23 cellular contexts compared by ENCODE assay signal in genomic region chrX:68417651-68418050, GRCh38. TPM values are rescaled to one million over a fixed set of nuclear protein-coding genes. Genes with fewer than 3 reads are reported as not detected.
DNase-seq lines count a peak whose midpoint lies in the region; ATAC-seq and TF ChIP-seq lines count a peak whose summit lies in the region.
"Had no signal": no experiment of that assay in that cellular context is flagged by ENCODE, and none has a peak within 500 bp of the region (broad histone marks: within the 10 kb centered on the region; RNA-seq: fewer than 3 reads in every experiment).

No MANE protein-coding gene starts in this region.

- no peak overlapping the region for H3K4me3 Mint-ChIP-seq in progenitor cell of endocrine pancreas (ENCODE audit: low read depth)
- no peak overlapping the region for H3K4me3 Mint-ChIP-seq in type B pancreatic cell
- H3K4me3 Mint-ChIP-seq: HFFc6 had no signal

- H3K4me1 Mint-ChIP-seq in progenitor cell of endocrine pancreas (ENCODE audit: low read depth) (no peaks in the 10 kb centered on the region), type B pancreatic cell (ENCODE audit: unreplicated experiment) (no peaks in the 10 kb centered on the region)

- H3K27me3 Mint-ChIP-seq in progenitor cell of endocrine pancreas (no peaks in the 10 kb centered on the region), type B pancreatic cell (no peaks in the 10 kb centered on the region)

- DNase-seq in progenitor cell of endocrine pancreas (ENCODE audit: low spot score, unreplicated experiment): no peak
- DNase-seq in type B pancreatic cell (ENCODE audit: extremely low spot score, unreplicated experiment): no peak
- DNase-seq in HK-2 (ENCODE audit: unreplicated experiment): no peak
- DNase-seq in vagina (ENCODE audit: extremely low spot score in 2 of 2): no peak
- DNase-seq in GF-D8 (lab: John Stamatoyannopoulos, UW): no peak
- DNase-seq: BE2C; EL; H7; HFFc6; KG1; NCI-H1092 treated with DMSO at 0.1 percent for 48 hours; NCI-H1436 treated with DMSO at 0.1 percent for 48 hours; NCI-H1930; NCI-H345; NCI-H524; NCI-H774; NK-92 treated with Interleukin-12 subunit alpha and Interleukin-12 subunit beta, amount 100 ng/mL, for 24 hours; Peyer's patch; SJCRH30 had no signal

- H3K9me3 Mint-ChIP-seq in progenitor cell of endocrine pancreas (ENCODE audit: low read depth): peaks cover 23% of the 10 kb centered on the region
- no peaks in the 10 kb centered on the region for H3K9me3 Mint-ChIP-seq in type B pancreatic cell
- H3K9me3 Mint-ChIP-seq: HFFc6 had no signal

- TF ChIP-seq POLR2A in vagina (IDR thresholded peaks at IDR 0.05): no peak

- ATAC-seq in esophagus mucosa: peak; percentile 58
- ATAC-seq: A549, GM12878 had no signal

- intact Hi-C loops in vagina (cut with DNase I): no loop called here

- H3K27me3 ChIP-seq in vagina: no peaks in the 10 kb centered on the region
- H3K27me3 ChIP-seq: BE2C, Peyer's patch, SJCRH30 had no signal

- H3K27ac Mint-ChIP-seq in progenitor cell of endocrine pancreas (peak overlapping the region; percentile 13), type B pancreatic cell (peak overlapping the region; percentile 33)
- H3K27ac Mint-ChIP-seq: HFFc6 had no signal

- no peaks in the 10 kb centered on the region for H3K9me3 ChIP-seq in vagina
- H3K9me3 ChIP-seq: A549, BE2C, Peyer's patch, SJCRH30 had no signal

- no peak overlapping the region for H3K27ac ChIP-seq in vagina
- H3K27ac ChIP-seq: A549, Peyer's patch, SJCRH30 had no signal

- H3K4me1 ChIP-seq in vagina: peaks cover 4% of the 10 kb centered on the region
- H3K4me1 ChIP-seq: BE2C, Peyer's patch had no signal

- TF ChIP-seq RAD21 in Ishikawa (IDR thresholded peaks at IDR 0.05; ENCODE audit: low read depth): no peak

- H3K36me3 Mint-ChIP-seq in progenitor cell of endocrine pancreas (ENCODE audit: insufficient read depth) (peaks cover 4% of the 10 kb centered on the region), type B pancreatic cell (peaks cover 4% of the 10 kb centered on the region)

- no peaks in the 10 kb centered on the region for H3K36me3 ChIP-seq in vagina
- H3K36me3 ChIP-seq: BE2C, Peyer's patch, SJCRH30 had no signal

- TF ChIP-seq EP300 in Ishikawa (IDR thresholded peaks at IDR 0.05; ENCODE audit: borderline replicate concordance): 0 out of 2 replicates have a peak, but pooled peaks have one; percentile 16

- no peak for TF ChIP-seq CTCF in progenitor cell of endocrine pancreas (IDR thresholded peaks at IDR 0.05; ENCODE audit: unreplicated experiment)
- no peak for TF ChIP-seq CTCF in type B pancreatic cell (conservative IDR thresholded peaks at IDR 0.05)
- no peak for TF ChIP-seq CTCF in vagina (IDR thresholded peaks at IDR 0.05)

- H3K4me3 ChIP-seq in vagina: no peak overlapping the region
- H3K4me3 ChIP-seq: A549, GM12878, Peyer's patch, SJCRH30 had no signal

TF ChIP-seq in Ishikawa, 13 proteins besides CTCF, POLR2A, EP300 and RAD21:
- TF ChIP-seq NFIC (IDR thresholded peaks at IDR 0.05): 0 out of 2 replicates have a peak, but pooled peaks have one; percentile 26
- no peak for TF ChIP-seq MAX (IDR thresholded peaks at IDR 0.05)
- TF ChIP-seq FOXM1 (IDR thresholded peaks at IDR 0.05; ENCODE audit: borderline replicate concordance, low read depth): no peak
- TF ChIP-seq REST (IDR thresholded peaks at IDR 0.05; ENCODE audit: low read depth): no peak
- no peak for TF ChIP-seq TCF12 (IDR thresholded peaks at IDR 0.05; ENCODE audit: low read depth)

RNA-seq across cellular contexts. Expression of gene OPHN1, which starts 15.6 kb away (rescaled TPM):
- total RNA-seq in esophagus mucosa: 4.7 TPM
- total RNA-seq in progenitor cell of endocrine pancreas: 6.5 and 7.2 TPM in 2 replicates
- total RNA-seq in type B pancreatic cell (ENCODE audit: low replicate concordance): 5.6 and 7.4 TPM in 2 replicates
- total RNA-seq in vagina: 11.5 TPM
